In genomic region chr6:21767891-21768659, GRCh38 we compare ENCODE assay signal across 1 cellular context.
TF ChIP-seq lines count a peak whose summit lies in the region.

No MANE protein-coding gene starts in this region.

TF ChIP-seq in GM23338, 12 proteins besides CTCF, POLR2A, EP300 and RAD21 (continued from another document):
- TF ChIP-seq ZNF114 (CRISPR knock-in tag; IDR thresholded peaks at IDR 0.05) = no peak
- TF ChIP-seq POLR2AphosphoS5 (IDR thresholded peaks at IDR 0.05; ENCODE audit: low read depth) = no peak
- no peak for TF ChIP-seq REST (IDR thresholded peaks at IDR 0.05; ENCODE audit: unreplicated experiment)
- no peak for TF ChIP-seq ZNF331 (CRISPR knock-in tag; IDR thresholded peaks at IDR 0.05; ENCODE audit: low read depth)
- TF ChIP-seq, protein P1, sequence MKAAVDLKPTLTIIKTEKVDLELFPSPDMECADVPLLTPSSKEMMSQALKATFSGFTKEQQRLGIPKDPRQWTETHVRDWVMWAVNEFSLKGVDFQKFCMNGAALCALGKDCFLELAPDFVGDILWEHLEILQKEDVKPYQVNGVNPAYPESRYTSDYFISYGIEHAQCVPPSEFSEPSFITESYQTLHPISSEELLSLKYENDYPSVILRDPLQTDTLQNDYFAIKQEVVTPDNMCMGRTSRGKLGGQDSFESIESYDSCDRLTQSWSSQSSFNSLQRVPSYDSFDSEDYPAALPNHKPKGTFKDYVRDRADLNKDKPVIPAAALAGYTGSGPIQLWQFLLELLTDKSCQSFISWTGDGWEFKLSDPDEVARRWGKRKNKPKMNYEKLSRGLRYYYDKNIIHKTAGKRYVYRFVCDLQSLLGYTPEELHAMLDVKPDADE (IDR thresholded peaks at IDR 0.05) = no peak
- no peak for TF ChIP-seq EZH2phosphoT487 (IDR thresholded peaks at IDR 0.05; ENCODE audit: unreplicated experiment)
- TF ChIP-seq CREB1 (CRISPR knock-in tag; IDR thresholded peaks at IDR 0.05; ENCODE audit: low read depth) = no peak
TF ChIP-seq in GM23338: peak in this region for 0.
